9 cellular contexts compared by ENCODE assay signal in genomic region chr6:35213161-35213823, GRCh38. TPM values are rescaled to one million over a fixed set of nuclear protein-coding genes. Genes with fewer than 3 reads are reported as not detected.
DNase-seq lines count a peak whose midpoint lies in the region; ATAC-seq and TF ChIP-seq lines count a peak whose summit lies in the region.
"Had no signal": no experiment of that assay in that cellular context is flagged by ENCODE, and none has a peak within 500 bp of the region (broad histone marks: within the 10 kb centered on the region; RNA-seq: fewer than 3 reads in every experiment).

No MANE protein-coding gene starts in this region.

- no peaks in the 10 kb centered on the region for H3K36me3 Mint-ChIP-seq in activated CD8-positive, alpha-beta T cell treated with anti-CD3 and anti-CD28 coated beads for 36 hours (ENCODE audit: low read depth)
- no peaks in the 10 kb centered on the region for H3K36me3 Mint-ChIP-seq in stimulated activated naive B cell treated with anti-CD40 and anti-IgM and Interleukin-4, amounts not matched to agents 10 μg/mL and 1 μg/mL and 100 μg/mL, for 72 hours

- POLR2A ChIA-PET in activated CD8-positive, alpha-beta T cell treated with anti-CD3 and anti-CD28 coated beads for 36 hours (lab: Charles Lee), result no interaction called here

- no peak for ATAC-seq in activated CD8-positive, alpha-beta T cell treated with anti-CD3 and anti-CD28 coated beads for 36 hours
- ATAC-seq in stimulated activated naive B cell treated with anti-CD40 and anti-IgM and Interleukin-4, amounts not matched to agents 10 μg/mL and 1 μg/mL and 100 μg/mL, for 72 hours (replicated peaks), result no peak
- ATAC-seq in GM19023 (IDR thresholded peaks at IDR 0.05; ENCODE audit: unreplicated experiment), result no peak
- no peak for ATAC-seq in GM21367 (IDR thresholded peaks at IDR 0.05; ENCODE audit: unreplicated experiment)

- H3K27me3 Mint-ChIP-seq in activated CD8-positive, alpha-beta T cell treated with anti-CD3 and anti-CD28 coated beads for 36 hours, result peaks cover 65% of the 10 kb centered on the region
- peaks cover 69 to 82% of the 10 kb centered on the region in 2 donors for H3K27me3 Mint-ChIP-seq in stimulated activated naive B cell treated with anti-CD40 and anti-IgM and Interleukin-4, amounts not matched to agents 10 μg/mL and 1 μg/mL and 100 μg/mL, for 72 hours

- H3K4me3 Mint-ChIP-seq in activated CD8-positive, alpha-beta T cell treated with anti-CD3 and anti-CD28 coated beads for 36 hours, result peak overlapping the region; percentile 28
- peak overlapping the region; percentile 75 to 80 for H3K4me3 Mint-ChIP-seq in stimulated activated naive B cell treated with anti-CD40 and anti-IgM and Interleukin-4, amounts not matched to agents 10 μg/mL and 1 μg/mL and 100 μg/mL, for 72 hours

- DNase-seq in NCI-H1417 (lab: John Stamatoyannopoulos, UW), result peak in 2 of 3 experiments; percentile 55
- no peak for DNase-seq in NCI-H1417 treated with DMSO at 0.1 percent for 48 hours (lab: John Stamatoyannopoulos, UW)
- no peak for DNase-seq in activated CD8-positive, alpha-beta T cell treated with anti-CD3 and anti-CD28 coated beads for 36 hours
- peak; percentile 97 for DNase-seq in iPS-NIHi11 (ENCODE audit: low spot score)
- no peak for DNase-seq in stimulated activated naive B cell treated with anti-CD40 and anti-IgM and Interleukin-4, amounts not matched to agents 10 μg/mL and 1 μg/mL and 100 μg/mL, for 72 hours
- no peak for DNase-seq in mucosa of gallbladder (ENCODE audit: low spot score)
- DNase-seq: stimulated activated CD4-positive, alpha-beta T cell treated with anti-CD3 and anti-CD28 coated beads, Interleukin-4, amount 100 ng/mL, for 24 hours had no signal

- H3K4me1 Mint-ChIP-seq in activated CD8-positive, alpha-beta T cell treated with anti-CD3 and anti-CD28 coated beads for 36 hours (ENCODE audit: low read depth), result peaks cover 6% of the 10 kb centered on the region
- peaks cover 7 to 17% of the 10 kb centered on the region in 2 donors for H3K4me1 Mint-ChIP-seq in stimulated activated naive B cell treated with anti-CD40 and anti-IgM and Interleukin-4, amounts not matched to agents 10 μg/mL and 1 μg/mL and 100 μg/mL, for 72 hours

- TF ChIP-seq CTCF in activated CD8-positive, alpha-beta T cell treated with anti-CD3 and anti-CD28 coated beads for 36 hours (IDR thresholded peaks at IDR 0.05), result no peak

- CTCF ChIA-PET in activated CD8-positive, alpha-beta T cell treated with anti-CD3 and anti-CD28 coated beads for 36 hours (lab: Charles Lee), result interaction anchor here (3.4 kb wide), 1 partner anchor 8 kb away, joined by 13 read pairs; no protein-coding TSS in a partner anchor

- intact Hi-C loops in activated CD8-positive, alpha-beta T cell treated with anti-CD3 and anti-CD28 coated beads for 36 hours (cut with micrococcal nuclease), result no loop called here

- H3K9me3 Mint-ChIP-seq in activated CD8-positive, alpha-beta T cell treated with anti-CD3 and anti-CD28 coated beads for 36 hours, result no peaks in the 10 kb centered on the region
- H3K9me3 Mint-ChIP-seq in stimulated activated naive B cell treated with anti-CD40 and anti-IgM and Interleukin-4, amounts not matched to agents 10 μg/mL and 1 μg/mL and 100 μg/mL, for 72 hours, result no peaks in the 10 kb centered on the region

- no peak overlapping the region for H3K27ac Mint-ChIP-seq in activated CD8-positive, alpha-beta T cell treated with anti-CD3 and anti-CD28 coated beads for 36 hours
- no peak overlapping the region for H3K27ac Mint-ChIP-seq in stimulated activated naive B cell treated with anti-CD40 and anti-IgM and Interleukin-4, amounts not matched to agents 10 μg/mL and 1 μg/mL and 100 μg/mL, for 72 hours

RNA-seq across cellular contexts. Expression of gene SCUBE3, which starts 0.5 kb away (rescaled TPM):
- not detected for total RNA-seq in activated CD8-positive, alpha-beta T cell treated with anti-CD3 and anti-CD28 coated beads for 36 hours
- 0.37 TPM for total RNA-seq in mucosa of gallbladder

RNA-seq across cellular contexts. Expression of gene ZNF76, which starts 46.2 kb away (rescaled TPM):
- 10 to 100 TPM; 34.4 to 35.2 TPM for total RNA-seq in activated CD8-positive, alpha-beta T cell treated with anti-CD3 and anti-CD28 coated beads for 36 hours
- 38.3 TPM for total RNA-seq in mucosa of gallbladder

Comparison
In these comparisons a context has a peak if more than half of its experiments do, and no peak if none do; other contexts are left out.
1. DNase-seq: peak in NCI-H1417 (2 of 3) and iPS-NIHi11 (single experiment); none in NCI-H1417 treated with DMSO at 0.1 percent for 48 hours (single experiment), activated CD8-positive, alpha-beta T cell treated with anti-CD3 and anti-CD28 coated beads for 36 hours (single experiment), stimulated activated naive B cell treated with anti-CD40 and anti-IgM and Interleukin-4, amounts not matched to agents 10 μg/mL and 1 μg/mL and 100 μg/mL, for 72 hours (single experiment) and mucosa of gallbladder (single experiment).